13 cellular contexts compared by ENCODE assay signal in genomic region chr9:134376386-134377142, GRCh38. TPM values are rescaled to one million over a fixed set of nuclear protein-coding genes. Genes with fewer than 3 reads are reported as not detected.
DNase-seq lines count a peak whose midpoint lies in the region; ATAC-seq, FAIRE-seq and TF ChIP-seq lines count a peak whose summit lies in the region.
"Had no signal": no experiment of that assay in that cellular context is flagged by ENCODE, and none has a peak within 500 bp of the region (broad histone marks: within the 10 kb centered on the region; RNA-seq: fewer than 3 reads in every experiment).

No MANE protein-coding gene starts in this region.

- no peaks in the 10 kb centered on the region for H3K23me2 ChIP-seq in H9 (ENCODE audit: insufficient read length, low read depth, low read length, poor library complexity, severe bottlenecking)

- no peak overlapping the region for H3K18ac ChIP-seq in H9 (ENCODE audit: insufficient read length, low read depth, low read length)

- DNase-seq in H9 = no peak
- DNase-seq in central memory CD8-positive, alpha-beta T cell (ENCODE audit: low spot score in 2 of 2) = no peak
- peak; percentile 23 for DNase-seq in HepG2 (ENCODE audit: low spot score)
- no peak for DNase-seq in spleen
- no peak for DNase-seq in GM20000 (ENCODE audit: low spot score)
- no peak for DNase-seq in NCI-H1092 treated with DMSO at 0.1 percent for 48 hours (lab: John Stamatoyannopoulos, UW)
- DNase-seq: activated B cell treated with CpG ODN at 0.5 μM for 24 hours, SHP77 treated with DMSO at 0.1 percent for 48 hours had no signal

- H3K4me1 Mint-ChIP-seq in H9 = peaks cover 5 to 25% of the 10 kb centered on the region in 2 experiments
- H3K4me1 Mint-ChIP-seq in central memory CD8-positive, alpha-beta T cell = peaks cover 23% of the 10 kb centered on the region

- H3K4me2 ChIP-seq in H9 (ENCODE audit: insufficient read depth, insufficient read length, low read length) (no peak overlapping the region), HepG2 (ENCODE audit: low read depth, low read length) (no peak overlapping the region)

- no peak overlapping the region for H4K8ac ChIP-seq in H9 (replicated peaks; ENCODE audit: insufficient read length, low read depth, low read length)

- CTCF ChIA-PET in HepG2 (lab: Yijun Ruan, JAX; ENCODE audit: low intra/inter-chr PET ratio, low total read pairs) = no interaction called here

- no peak for TF ChIP-seq CTCF in H9 (conservative IDR thresholded peaks at IDR 0.05)
- TF ChIP-seq CTCF in HepG2 (CRISPR knock-in tag; IDR thresholded peaks at IDR 0.05) = no peak
- no peak for TF ChIP-seq CTCF in spleen (IDR thresholded peaks at IDR 0.05 in 8 of 11, conservative IDR thresholded peaks at IDR 0.05 in 3 of 11)
- no peak for TF ChIP-seq CTCF in GM20000 (IDR thresholded peaks at IDR 0.05; ENCODE audit: extremely low read depth, missing control alignments)

- no peak overlapping the region for H3K56ac ChIP-seq in H9 (ENCODE audit: insufficient read length, low read depth, low read length)

- TF ChIP-seq RAD21 in HepG2 (CRISPR knock-in tag; IDR thresholded peaks at IDR 0.05) = no peak

- no peaks in the 10 kb centered on the region for H3K9me3 ChIP-seq in H9 (ENCODE audit: control insufficient read depth, low read depth, low read length)
- no peaks in the 10 kb centered on the region for H3K9me3 ChIP-seq in HepG2 (ENCODE audit: low read length)
- H3K9me3 ChIP-seq in spleen = no peaks in the 10 kb centered on the region
- H3K9me3 ChIP-seq: HAP-1 had no signal

- H3K36me3 Mint-ChIP-seq in H9 (ENCODE audit: insufficient read depth in 1 of 3, low read depth in 3 of 3) = no peaks in the 10 kb centered on the region; a peak in 1 of 7 replicates
- H3K36me3 Mint-ChIP-seq in central memory CD8-positive, alpha-beta T cell (ENCODE audit: insufficient read depth) = peaks cover 4% of the 10 kb centered on the region

- BruUV-seq in HepG2 (replicated peaks; lab: Mats Ljungman, UMichigan) = no TSS peak

- no peak overlapping the region for H3K4me3 Mint-ChIP-seq in H9
- no peak overlapping the region for H3K4me3 Mint-ChIP-seq in central memory CD8-positive, alpha-beta T cell
- H3K4me3 Mint-ChIP-seq: activated B cell treated with CpG ODN at 0.5 μM for 24 hours, B cell had no signal

- WGBS in H9 (ENCODE audit: extremely low coverage, insufficient read length, low lambda C conversion rate) = no CpG with 5 or more reads among the region's 27 CpGs
- 66% methylated on average over 15 of the region's 27 CpGs for WGBS in HepG2 (ENCODE audit: low lambda C conversion rate)
- WGBS in spleen, 5 donors = 60 to 74% (median 65%) methylated on average over 23 to 27 of the region's 27 CpGs

- no peak overlapping the region for H3K4ac ChIP-seq in H9 (ENCODE audit: low read depth, low read length)

- POLR2A ChIA-PET in HepG2 (lab: Yijun Ruan, JAX) = interaction anchor here (0.7 to 1.3 kb wide), 2 partner anchors 48 to 58 kb away, joined by 3 to 4 read pairs; no protein-coding TSS in a partner anchor

- H4K20me1 ChIP-seq in H9 (ENCODE audit: control insufficient read depth, insufficient read depth, insufficient read length) = peaks cover 2% of the 10 kb centered on the region
- peaks cover 37% of the 10 kb centered on the region; the same call in 1 of the 2 replicates for H4K20me1 ChIP-seq in HepG2 (ENCODE audit: insufficient read depth, low read length)

- H3K27me3 Mint-ChIP-seq in H9 (ENCODE audit: low read depth) = no peaks in the 10 kb centered on the region
- H3K27me3 Mint-ChIP-seq in central memory CD8-positive, alpha-beta T cell = no peaks in the 10 kb centered on the region
- H3K27me3 Mint-ChIP-seq: B cell had no signal

- no peak overlapping the region for H2BK5ac ChIP-seq in H9 (ENCODE audit: insufficient read length, low read length)

- no peak overlapping the region for H2BK20ac ChIP-seq in H9 (ENCODE audit: low read depth, low read length, poor library complexity, severe bottlenecking)

- H2AFZ ChIP-seq in H9 (ENCODE audit: low read length) (no peak overlapping the region), HepG2 (ENCODE audit: low read length) (no peak overlapping the region)

- H3K36me3 ChIP-seq in HepG2 (replicated peaks in 1 of 2; ENCODE audit: control insufficient read depth in 1 of 2, insufficient read depth in 2 of 2, low read length in 2 of 2) = no peaks in the 10 kb centered on the region; a peak in 2 of 5 replicates
- H3K36me3 ChIP-seq in spleen = peaks cover 0 to 19% (median 0%) of the 10 kb centered on the region in 6 donors
- H3K36me3 ChIP-seq: cardiac muscle cell, HAP-1 had no signal

- H3T11ph ChIP-seq in H9 (ENCODE audit: low read length) = no peak overlapping the region

- H3K14ac ChIP-seq in H9 (ENCODE audit: insufficient read depth, low read length) = no peak overlapping the region; the same call in 1 of the 2 replicates

- no peak for TF ChIP-seq EP300 in HepG2 (IDR thresholded peaks at IDR 0.05; ENCODE audit: low read depth in 2 of 2, low read length in 2 of 2)
- TF ChIP-seq EP300 in HepG2 (CRISPR knock-in tag; IDR thresholded peaks at IDR 0.05; ENCODE audit: borderline replicate concordance) = no peak

- H3K79me2 ChIP-seq in H9 (ENCODE audit: insufficient read depth, low read length) (no peaks in the 10 kb centered on the region; the same call in 1 of the 2 replicates), HepG2 (ENCODE audit: insufficient read depth, low read length) (peaks cover 75% of the 10 kb centered on the region)

- no peak for TF ChIP-seq POLR2A in HepG2 (IDR thresholded peaks at IDR 0.05; ENCODE audit: insufficient read depth in 1 of 2, low read depth in 2 of 2, low read length in 2 of 2)
- TF ChIP-seq POLR2A in spleen (IDR thresholded peaks at IDR 0.05) = no peak

- no peak for ATAC-seq in central memory CD8-positive, alpha-beta T cell (replicated peaks; ENCODE audit: extremely low read depth, poor library complexity, severe bottlenecking)
- ATAC-seq in HepG2 (peak; percentile 10), GM19463 (IDR thresholded peaks at IDR 0.05; ENCODE audit: unreplicated experiment) (no peak), HG03280 (IDR thresholded peaks at IDR 0.05; ENCODE audit: unreplicated experiment) (no peak)

- no peak overlapping the region for H4K91ac ChIP-seq in H9 (ENCODE audit: insufficient read length, low read depth, low read length)

- H3K27ac ChIP-seq in H9 (ENCODE audit: insufficient read length, low read depth, low read length) (no peak overlapping the region), HepG2 (ENCODE audit: extremely low read length, insufficient read depth, low read length) (peak overlapping the region; percentile 30), spleen (peak overlapping the region in 7 of 8 donors; percentile 53 to 98 (median 92))

- H3K9ac ChIP-seq in H9 (ENCODE audit: extremely low read depth, insufficient read length, low read length) (no peak overlapping the region), HepG2 (ENCODE audit: insufficient read depth, low read depth, low read length) (no peak overlapping the region)

- no peak overlapping the region for H2BK12ac ChIP-seq in H9 (ENCODE audit: insufficient read length, low read depth, low read length)

- H3K27me3 ChIP-seq in H9 (ENCODE audit: insufficient read depth, low read length) = no peaks in the 10 kb centered on the region
- no peaks in the 10 kb centered on the region for H3K27me3 ChIP-seq in HepG2 (ENCODE audit: control insufficient read depth in 1 of 2, insufficient read depth in 2 of 2, low read length in 2 of 2)
- no peaks in the 10 kb centered on the region for H3K27me3 ChIP-seq in spleen (replicated peaks in 1 of 7)
- H3K27me3 ChIP-seq: cardiac muscle cell had no signal

- H3K27ac Mint-ChIP-seq in H9 = peak overlapping the region in 2 of 3 experiments; percentile 42 to 85; a peak in 4 of 7 replicates
- H3K27ac Mint-ChIP-seq in central memory CD8-positive, alpha-beta T cell (ENCODE audit: low read depth) = peak overlapping the region; percentile 1
- H3K27ac Mint-ChIP-seq: activated B cell treated with CpG ODN at 0.5 μM for 24 hours, B cell had no signal

- no peak overlapping the region for H2BK120ac ChIP-seq in H9 (ENCODE audit: low read depth, low read length, poor library complexity, severe bottlenecking)

- no peaks in the 10 kb centered on the region for H3K9me3 Mint-ChIP-seq in H9
- H3K9me3 Mint-ChIP-seq in central memory CD8-positive, alpha-beta T cell = no peaks in the 10 kb centered on the region
- H3K9me3 Mint-ChIP-seq: activated B cell treated with CpG ODN at 0.5 μM for 24 hours had no signal

- H2AK5ac ChIP-seq in H9 (ENCODE audit: insufficient read length, low read length) = no peak overlapping the region

- H3K79me1 ChIP-seq in H9 (ENCODE audit: insufficient read depth, low read depth, low read length, poor library complexity, severe bottlenecking) = no peaks in the 10 kb centered on the region

- in situ Hi-C loops in HepG2 (cut with HindIII; ENCODE audit: extremely low pct_ligation_motif_present, low pct_unique_long_range_greater_than_20kb) = no loop called here

- H2BK15ac ChIP-seq in H9 (ENCODE audit: low read depth, low read length) = no peak overlapping the region

- H3K4me1 ChIP-seq in H9 (ENCODE audit: insufficient read depth, low read length) (no peaks in the 10 kb centered on the region), HepG2 (ENCODE audit: insufficient read depth, low read length) (peaks cover 47% of the 10 kb centered on the region), spleen (peaks cover 53 to 100% (median 98%) of the 10 kb centered on the region in 6 donors)
- H3K4me1 ChIP-seq: HAP-1 had no signal

- H3K23ac ChIP-seq in H9 (ENCODE audit: insufficient read length, low read depth, low read length) = no peak overlapping the region

- intact Hi-C loops in HepG2 (cut with micrococcal nuclease; ENCODE audit: unreplicated experiment) = no loop called here
- intact Hi-C loops in spleen (cut with DNase I; ENCODE audit: low total_unique reads) = no loop called here

- H3K4me3 ChIP-seq in HepG2 (replicated peaks in 1 of 3; ENCODE audit: insufficient read depth in 1 of 3, low read depth in 2 of 3, low read length in 3 of 3) (no peak overlapping the region; a peak in 1 of 6 replicates), spleen (peak overlapping the region in 4 of 8 donors; percentile 6 to 62 (median 16))
- H3K4me3 ChIP-seq: cardiac muscle cell, HAP-1 had no signal

- no peak overlapping the region for H4K5ac ChIP-seq in H9 (ENCODE audit: insufficient read length, low read depth, low read length)

- no peak for FAIRE-seq in HepG2 (lab: Jason Lieb, UNC)

RNA-seq across cellular contexts. Expression of gene RXRA, which starts 50.3 kb away (rescaled TPM):
- 29.9 and 30.1 TPM in 2 replicates for total RNA-seq in H9 (2021)
- 19.2 and 29.2 TPM in 2 replicates for total RNA-seq in HepG2 (2016; rRNA removed; fragmentation: Illumina TruSeq; extraction: Trizol)
- total RNA-seq in HepG2 (2016; cell fraction: cytosol; rRNA removed; fragmentation: Illumina TruSeq; extraction: Trizol; ENCODE audit: low read depth) = 24.1 and 24.5 TPM in 2 replicates
- total RNA-seq in HepG2 (2016; cell fraction: insoluble cytoplasmic fraction; rRNA removed; fragmentation: Illumina TruSeq; extraction: Trizol) = 16.2 and 29.2 TPM in 2 replicates
- total RNA-seq in HepG2 (2016; cell fraction: membrane; rRNA removed; fragmentation: Illumina TruSeq; extraction: Trizol) = 50.6 and 51.0 TPM in 2 replicates
- total RNA-seq in HepG2 (2016; cell fraction: nucleus; rRNA removed; fragmentation: Illumina TruSeq; extraction: Trizol) = 14.5 and 14.9 TPM in 2 replicates
- polyA plus RNA-seq in HepG2 (2011; rRNA removed) = 18.9 and 23.8 TPM in 2 replicates
- 20.3 and 28.6 TPM in 2 replicates for polyA plus RNA-seq in HepG2 (2011; cell fraction: cytosol; rRNA removed)
- 25.5 and 28.6 TPM in 2 replicates for polyA plus RNA-seq in HepG2 (2011; cell fraction: nucleus; rRNA removed)
- polyA plus RNA-seq in HepG2 (2012) = 42.6 and 48.4 TPM in 2 replicates
- 68.3 and 74.3 TPM in 2 replicates for polyA plus RNA-seq in HepG2 (2016; cell fraction: cytosol; fragmentation: Illumina TruSeq; extraction: Trizol; ENCODE audit: low read depth)
- polyA plus RNA-seq in HepG2 (2016; cell fraction: insoluble cytoplasmic fraction; fragmentation: Illumina TruSeq; extraction: Trizol; ENCODE audit: low read depth) = 28.2 and 39.1 TPM in 2 replicates
- 81.0 and 95.6 TPM in 2 replicates for polyA plus RNA-seq in HepG2 (2016; cell fraction: membrane; fragmentation: Illumina TruSeq; extraction: Trizol; ENCODE audit: low read depth)
- 27.8 and 30.7 TPM in 2 replicates for polyA plus RNA-seq in HepG2 (2016; cell fraction: nucleus; fragmentation: Illumina TruSeq; extraction: Trizol; ENCODE audit: insufficient read depth, low read depth)
- 26.4 and 69.1 TPM in 2 replicates for polyA minus RNA-seq in HepG2 (2011; rRNA and poly(A)+ RNA removed; ENCODE audit: low replicate concordance)
- 27.2 and 30.5 TPM in 2 replicates for polyA minus RNA-seq in HepG2 (2011; cell fraction: cytosol; rRNA and poly(A)+ RNA removed)
- 13.6 and 15.8 TPM in 2 replicates for polyA minus RNA-seq in HepG2 (2011; cell fraction: nucleus; rRNA and poly(A)+ RNA removed)
- 100 to 1,000 TPM in 2 of 7 donors, 10 to 100 TPM in 5; 67.7 to 116 (median 95.6) TPM for total RNA-seq in spleen
- polyA plus RNA-seq in spleen = 10 to 100 TPM; 10.9 to 40.4 (median 11.9) TPM
